2 cellular contexts compared by ENCODE assay signal in genomic region chr11:12269446-12270214, GRCh38.
TF ChIP-seq lines count a peak whose summit lies in the region.

No MANE protein-coding gene starts in this region.

TF ChIP-seq in IMR-90, 13 proteins besides CTCF, POLR2A, EP300 and RAD21:
- no peak for TF ChIP-seq ELK1 (IDR thresholded peaks at IDR 0.05; ENCODE audit: borderline replicate concordance, low read depth, low read length)
- no peak for TF ChIP-seq MXI1 (IDR thresholded peaks at IDR 0.05; ENCODE audit: borderline replicate concordance, low read depth, low read length)
- TF ChIP-seq FOS (IDR thresholded peaks at IDR 0.05; ENCODE audit: low read depth, low read length): no peak
- no peak for TF ChIP-seq MAZ (IDR thresholded peaks at IDR 0.05; ENCODE audit: borderline replicate concordance, low read depth, low read length)
- TF ChIP-seq SMC3 (IDR thresholded peaks at IDR 0.05; ENCODE audit: low read depth, low read length): no peak
- TF ChIP-seq CHD1 (IDR thresholded peaks at IDR 0.05; ENCODE audit: low read depth, low read length): no peak
- no peak for TF ChIP-seq CEBPB (IDR thresholded peaks at IDR 0.05; ENCODE audit: low read depth, low read length)
- no peak for TF ChIP-seq BHLHE40 (IDR thresholded peaks at IDR 0.05; ENCODE audit: low read depth, low read length)
- TF ChIP-seq MAFK (IDR thresholded peaks at IDR 0.05; ENCODE audit: low read depth, low read length): no peak
- no peak for TF ChIP-seq RFX5 (IDR thresholded peaks at IDR 0.05; ENCODE audit: low read depth, low read length)
- TF ChIP-seq USF2 (IDR thresholded peaks at IDR 0.05; ENCODE audit: low read depth, low read length): no peak
- TF ChIP-seq RCOR1 (IDR thresholded peaks at IDR 0.05; ENCODE audit: insufficient replicate concordance, low read length): no peak
- no peak for TF ChIP-seq NFE2L2 (IDR thresholded peaks at IDR 0.05; ENCODE audit: low read depth, low read length)
TF ChIP-seq in IMR-90: peak in this region for 0.

TF ChIP-seq in HepG2, 621 proteins besides CTCF, POLR2A, EP300 and RAD21 (continued from another document):
- TF ChIP-seq ZBTB25 (CRISPR knock-in tag; IDR thresholded peaks at IDR 0.05) (no peak), ZNF383 (CRISPR knock-in tag; IDR thresholded peaks at IDR 0.05; ENCODE audit: borderline replicate concordance) (no peak), IRX3 (CRISPR knock-in tag; IDR thresholded peaks at IDR 0.05; ENCODE audit: borderline replicate concordance, low read depth) (no peak)
